In genomic region chr19:11405846-11406643, GRCh38 we compare ENCODE assay signal across 8 cellular contexts.
A peak's percentile ranks its signal among the peaks of the same experiment; 100 is the strongest.
DNase-seq lines count a peak whose midpoint lies in the region; ATAC-seq and TF ChIP-seq lines count a peak whose summit lies in the region.

No MANE protein-coding gene starts in this region.

- TF ChIP-seq CTCF in GM12865 (IDR thresholded peaks at IDR 0.05; ENCODE audit: insufficient read depth, low read depth, low read length, missing control alignments), result peak; percentile 28

- DNase-seq in GM12865 (ENCODE audit: low read depth), result peak; percentile 18
- peak; percentile 47 for DNase-seq in activated T-cell treated with anti-CD3 and anti-CD28 coated beads for 4 hours
- DNase-seq in germinal center (ENCODE audit: low spot score), result peak; percentile 39
- peak; percentile 50 to 62 for DNase-seq in stimulated activated CD4-positive, alpha-beta T cell treated with anti-CD3 and anti-CD28 coated beads, Interleukin-2, amount 100 ng/mL, for 24 hours
- no peak for DNase-seq in AML-193 (lab: John Stamatoyannopoulos, UW)
- DNase-seq in NCI-H146 treated with DMSO at 0.1 percent for 48 hours (lab: John Stamatoyannopoulos, UW; ENCODE audit: unreplicated experiment), result no peak
- no peak for DNase-seq in OCI-M2 (lab: John Stamatoyannopoulos, UW; ENCODE audit: unreplicated experiment)

- ATAC-seq in HG03442 (IDR thresholded peaks at IDR 0.05; ENCODE audit: unreplicated experiment), result no peak

- H3K4me3 ChIP-seq in GM12865 (ENCODE audit: low read depth, low read length), result no peak overlapping the region

Comparison
In these comparisons a context has a peak if more than half of its experiments do, and no peak if none do; other contexts are left out.
1. DNase-seq: peak in GM12865 (single experiment), activated T-cell treated with anti-CD3 and anti-CD28 coated beads for 4 hours (single experiment), germinal center (single experiment) and stimulated activated CD4-positive, alpha-beta T cell treated with anti-CD3 and anti-CD28 coated beads, Interleukin-2, amount 100 ng/mL, for 24 hours (2 of 2); none in AML-193 (0 of 2), NCI-H146 treated with DMSO at 0.1 percent for 48 hours (single experiment) and OCI-M2 (single experiment).